In the genomic region with DNA sequence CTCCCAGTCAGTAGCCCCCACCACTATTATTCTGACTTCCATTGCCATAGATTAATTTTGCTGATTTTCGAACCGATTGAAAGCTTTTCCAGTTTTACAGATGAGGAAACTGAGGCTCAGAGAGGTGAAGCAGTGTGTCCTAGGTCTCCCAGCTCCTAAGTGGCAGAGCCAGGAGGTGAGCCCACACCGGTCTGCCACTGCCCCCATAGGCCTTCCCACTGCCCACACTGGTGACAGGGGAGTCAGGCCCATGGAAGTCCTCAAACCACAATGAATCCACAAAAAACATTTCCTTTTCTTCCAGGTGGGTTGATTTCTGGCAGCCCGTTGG, we compare ENCODE assay signal across 10 cellular contexts. TPM values are rescaled to one million over a fixed set of nuclear protein-coding genes. Genes with fewer than 3 reads are reported as not detected.
DNase-seq lines count a peak whose midpoint lies in the region; ATAC-seq and TF ChIP-seq lines count a peak whose summit lies in the region.
"Had no signal": no experiment of that assay in that cellular context is flagged by ENCODE, and none has a peak within 500 bp of the region (broad histone marks: within the 10 kb centered on the region; RNA-seq: fewer than 3 reads in every experiment).

No MANE protein-coding gene starts in this region.

- H3K9me3 ChIP-seq in PC-3 (ENCODE audit: low read length) (no peaks in the 10 kb centered on the region), testis (no peaks in the 10 kb centered on the region), Karpas-422 (ENCODE audit: low read length) (no peaks in the 10 kb centered on the region)
- H3K9me3 ChIP-seq: neutrophil had no signal

- intact Hi-C loops in PC-3 (cut with micrococcal nuclease) = loop anchor here (2.0 kb wide), 2 partner anchors 35 to 137 kb away; no protein-coding TSS in a partner anchor
- intact Hi-C loops in testis (cut with DNase I; ENCODE audit: low total_unique reads) = loop anchor here (5.0 kb wide), 2 partner anchors 37 to 137 kb away; no protein-coding TSS in a partner anchor
- intact Hi-C loops in activated T-helper 1 cell treated with anti-CD3 and anti-CD28 coated beads, Interleukin-12 subunit alpha, Interleukin-12 subunit beta, Interleukin-2, Interleukin-4 antibody, amounts not matched to agents 30 ng/mL and 10 ng/mL and 1 ng/mL, durations not matched to agents 14 hours and 24 hours and 36 hours (cut with micrococcal nuclease) = no loop called here

- no peak for TF ChIP-seq CTCF in PC-3 (conservative IDR thresholded peaks at IDR 0.05; ENCODE audit: low read depth, low read length)
- no peak for TF ChIP-seq CTCF in coronary artery (IDR thresholded peaks at IDR 0.05)
- no peak for TF ChIP-seq CTCF in mesothelial cell of epicardium (IDR thresholded peaks at IDR 0.05; ENCODE audit: unreplicated experiment)
- TF ChIP-seq CTCF in testis (IDR thresholded peaks at IDR 0.05) = peak in 1 of 3 experiments; percentile 4
- TF ChIP-seq CTCF in WTC11 (IDR thresholded peaks at IDR 0.05) = no peak

- TF ChIP-seq POLR2A in testis (IDR thresholded peaks at IDR 0.05) = no peak

- no peak overlapping the region for H3K4me3 ChIP-seq in PC-3 (ENCODE audit: low read length)
- no peak overlapping the region for H3K4me3 ChIP-seq in coronary artery
- no peak overlapping the region for H3K4me3 ChIP-seq in testis
- H3K4me3 ChIP-seq in Karpas-422 (ENCODE audit: low read length) = no peak overlapping the region

- BruUV-seq in PC-3 (replicated peaks; lab: Mats Ljungman, UMichigan) = no TSS peak

- CTCF ChIA-PET in PC-3 (lab: Charles Lee) (no interaction called here), WTC11 (lab: Charles Lee) (interaction anchor here (1.1 to 3.1 kb wide), 4 partner anchors 28 to 197 kb away, joined by 3 to 22 read pairs (median 10); no protein-coding TSS in a partner anchor)

- DNase-seq in PC-3 = no peak
- DNase-seq in coronary artery (ENCODE audit: low spot score) = no peak
- DNase-seq in mesothelial cell of epicardium (ENCODE audit: low spot score in 2 of 2, unreplicated experiment in 2 of 2) = no peak
- no peak for DNase-seq in testis
- DNase-seq in WTC11 (ENCODE audit: low spot score) = no peak
- DNase-seq in Karpas-422 = no peak
- no peak for DNase-seq in NOMO-1 (lab: John Stamatoyannopoulos, UW; ENCODE audit: unreplicated experiment in 2 of 2)
- DNase-seq in activated T-helper 1 cell treated with anti-CD3 and anti-CD28 coated beads, Interleukin-12 subunit alpha, Interleukin-12 subunit beta, Interleukin-2, Interleukin-4 antibody, amounts not matched to agents 30 ng/mL and 10 ng/mL and 1 ng/mL, durations not matched to agents 14 hours and 24 hours and 36 hours (ENCODE audit: low spot score) = no peak
- DNase-seq: T-helper 1 cell had no signal

- H3K36me3 ChIP-seq in PC-3 (ENCODE audit: low read depth, low read length) (no peaks in the 10 kb centered on the region), testis (ENCODE audit: low read depth, missing control alignments) (no peaks in the 10 kb centered on the region), Karpas-422 (ENCODE audit: insufficient read depth, low read length) (no peaks in the 10 kb centered on the region)

- H3K36me3 Mint-ChIP-seq in mesothelial cell of epicardium (peaks cover 8% of the 10 kb centered on the region), WTC11 (peaks cover 15% of the 10 kb centered on the region)
- H3K36me3 Mint-ChIP-seq in activated T-helper 1 cell treated with anti-CD3 and anti-CD28 coated beads, Interleukin-12 subunit alpha, Interleukin-12 subunit beta, Interleukin-2, Interleukin-4 antibody, amounts not matched to agents 30 ng/mL and 10 ng/mL and 1 ng/mL, durations not matched to agents 14 hours and 24 hours and 36 hours (ENCODE audit: low read depth) = no peaks in the 10 kb centered on the region

- POLR2A ChIA-PET in PC-3 (lab: Charles Lee; ENCODE audit: unreplicated experiment) = interaction anchor here (0.6 to 1.3 kb wide), 3 partner anchors 45 to 133 kb away, joined by 4 read pairs; partner anchors contain the start of gene RPL26L1
- POLR2A ChIA-PET in WTC11 (lab: Charles Lee) = interaction anchor here (0.5 kb wide), 1 partner anchor 13 kb away, joined by 3 read pairs; no protein-coding TSS in a partner anchor

- peak overlapping the region; percentile 81 for H3K9ac ChIP-seq in PC-3 (ENCODE audit: low read length)
- H3K9ac ChIP-seq in Karpas-422 (ENCODE audit: low read length) = no peak overlapping the region

- H3K4me3 Mint-ChIP-seq in mesothelial cell of epicardium = no peak overlapping the region
- H3K4me3 Mint-ChIP-seq in WTC11 = no peak overlapping the region
- no peak overlapping the region for H3K4me3 Mint-ChIP-seq in activated T-helper 1 cell treated with anti-CD3 and anti-CD28 coated beads, Interleukin-12 subunit alpha, Interleukin-12 subunit beta, Interleukin-2, Interleukin-4 antibody, amounts not matched to agents 30 ng/mL and 10 ng/mL and 1 ng/mL, durations not matched to agents 14 hours and 24 hours and 36 hours

- H3K27ac ChIP-seq in PC-3 (ENCODE audit: low read length) (peak overlapping the region; percentile 96), coronary artery (peak overlapping the region; percentile 94 to 95), testis (peak overlapping the region; percentile 91 to 92), Karpas-422 (ENCODE audit: low read length) (no peak overlapping the region)
- H3K27ac ChIP-seq: neutrophil had no signal

- no peaks in the 10 kb centered on the region for H3K79me2 ChIP-seq in PC-3 (ENCODE audit: low read length)
- H3K79me2 ChIP-seq in Karpas-422 (ENCODE audit: low read length) = no peaks in the 10 kb centered on the region

- H3K27ac Mint-ChIP-seq in mesothelial cell of epicardium (peak overlapping the region; percentile 98), WTC11 (no peak overlapping the region)
- H3K27ac Mint-ChIP-seq in activated T-helper 1 cell treated with anti-CD3 and anti-CD28 coated beads, Interleukin-12 subunit alpha, Interleukin-12 subunit beta, Interleukin-2, Interleukin-4 antibody, amounts not matched to agents 30 ng/mL and 10 ng/mL and 1 ng/mL, durations not matched to agents 14 hours and 24 hours and 36 hours = no peak overlapping the region

- WGBS in testis, 2 donors = 72 to 76% methylated on average over 4 of the region's 4 CpGs

- no peaks in the 10 kb centered on the region for H3K9me3 Mint-ChIP-seq in mesothelial cell of epicardium
- H3K9me3 Mint-ChIP-seq in WTC11 = no peaks in the 10 kb centered on the region
- H3K9me3 Mint-ChIP-seq in activated T-helper 1 cell treated with anti-CD3 and anti-CD28 coated beads, Interleukin-12 subunit alpha, Interleukin-12 subunit beta, Interleukin-2, Interleukin-4 antibody, amounts not matched to agents 30 ng/mL and 10 ng/mL and 1 ng/mL, durations not matched to agents 14 hours and 24 hours and 36 hours = no peaks in the 10 kb centered on the region

- H2AFZ ChIP-seq in PC-3 (ENCODE audit: low read length) = no peak overlapping the region
- H2AFZ ChIP-seq in Karpas-422 (ENCODE audit: low read length) = no peak overlapping the region

- H3K27me3 Mint-ChIP-seq in mesothelial cell of epicardium (ENCODE audit: low read depth) (no peaks in the 10 kb centered on the region), WTC11 (ENCODE audit: low read depth) (no peaks in the 10 kb centered on the region)
- H3K27me3 Mint-ChIP-seq in activated T-helper 1 cell treated with anti-CD3 and anti-CD28 coated beads, Interleukin-12 subunit alpha, Interleukin-12 subunit beta, Interleukin-2, Interleukin-4 antibody, amounts not matched to agents 30 ng/mL and 10 ng/mL and 1 ng/mL, durations not matched to agents 14 hours and 24 hours and 36 hours (ENCODE audit: insufficient read depth) = no peaks in the 10 kb centered on the region

- peak overlapping the region; percentile 52 for H3K4me2 ChIP-seq in PC-3 (ENCODE audit: low read length)
- no peak overlapping the region for H3K4me2 ChIP-seq in Karpas-422 (ENCODE audit: low read depth, low read length, poor library complexity, severe bottlenecking)

- H3K27me3 ChIP-seq in PC-3 (ENCODE audit: low read length) = no peaks in the 10 kb centered on the region
- H3K27me3 ChIP-seq in testis = no peaks in the 10 kb centered on the region
- H3K27me3 ChIP-seq in Karpas-422 (ENCODE audit: low read length) = no peaks in the 10 kb centered on the region
- H3K27me3 ChIP-seq: neutrophil had no signal

- no peak; the same call in 1 of the 2 replicates for ATAC-seq in PC-3
- ATAC-seq in WTC11 = no peak

- H3K4me1 ChIP-seq in PC-3 (ENCODE audit: insufficient read depth, low read length) (peaks cover 48% of the 10 kb centered on the region), testis (peaks cover 51% of the 10 kb centered on the region), Karpas-422 (ENCODE audit: low read length) (no peaks in the 10 kb centered on the region)

- H3K9me2 ChIP-seq in PC-3 (replicated peaks; ENCODE audit: low read length) (no peaks in the 10 kb centered on the region), Karpas-422 (replicated peaks; ENCODE audit: insufficient read depth, low read length) (no peaks in the 10 kb centered on the region)

- peaks cover 10% of the 10 kb centered on the region for H3F3A ChIP-seq in PC-3 (ENCODE audit: low read length, unreplicated experiment)

- H3K4me1 Mint-ChIP-seq in mesothelial cell of epicardium (peaks cover 78% of the 10 kb centered on the region), WTC11 (peaks cover 18% of the 10 kb centered on the region)
- H3K4me1 Mint-ChIP-seq in activated T-helper 1 cell treated with anti-CD3 and anti-CD28 coated beads, Interleukin-12 subunit alpha, Interleukin-12 subunit beta, Interleukin-2, Interleukin-4 antibody, amounts not matched to agents 30 ng/mL and 10 ng/mL and 1 ng/mL, durations not matched to agents 14 hours and 24 hours and 36 hours (ENCODE audit: low read depth) = no peaks in the 10 kb centered on the region

- H4K20me1 ChIP-seq in PC-3 (ENCODE audit: low read length) (no peaks in the 10 kb centered on the region), Karpas-422 (ENCODE audit: insufficient read depth, low read depth, low read length) (no peaks in the 10 kb centered on the region)

TF ChIP-seq in WTC11, 78 proteins besides CTCF, POLR2A, EP300 and RAD21 (continues in another document):
- TF ChIP-seq, protein P1, sequence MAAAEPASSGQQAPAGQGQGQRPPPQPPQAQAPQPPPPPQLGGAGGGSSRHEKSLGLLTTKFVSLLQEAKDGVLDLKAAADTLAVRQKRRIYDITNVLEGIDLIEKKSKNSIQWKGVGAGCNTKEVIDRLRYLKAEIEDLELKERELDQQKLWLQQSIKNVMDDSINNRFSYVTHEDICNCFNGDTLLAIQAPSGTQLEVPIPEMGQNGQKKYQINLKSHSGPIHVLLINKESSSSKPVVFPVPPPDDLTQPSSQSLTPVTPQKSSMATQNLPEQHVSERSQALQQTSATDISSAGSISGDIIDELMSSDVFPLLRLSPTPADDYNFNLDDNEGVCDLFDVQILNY (CRISPR knock-in tag; IDR thresholded peaks at IDR 0.05) = no peak

RNA-seq across cellular contexts. Expression of gene RPL26L1, which starts 54.9 kb away (rescaled TPM):
- total RNA-seq in PC-3 (2014; rRNA removed) (73.9 and 93.1 TPM in 2 replicates), mesothelial cell of epicardium (43.0 to 43.9 TPM (median 43.9 TPM) in 3 replicates), testis (10 to 100 TPM; 63.0 to 67.3 TPM), WTC11 (2021) (46.2 to 52.2 TPM (median 51.9 TPM) in 3 replicates)
- 164 TPM for polyA plus RNA-seq in testis (ENCODE audit: insufficient read depth, low read depth, low replicate concordance)
- 17.0 and 18.5 TPM in 2 replicates for total RNA-seq in Karpas-422 (2014; rRNA removed; shearing (Covaris generic); ENCODE audit: low replicate concordance)
- 69.0 and 70.9 TPM in 2 replicates for total RNA-seq in activated T-helper 1 cell treated with anti-CD3 and anti-CD28 coated beads, Interleukin-12 subunit alpha, Interleukin-12 subunit beta, Interleukin-2, Interleukin-4 antibody, amounts not matched to agents 30 ng/mL and 10 ng/mL and 1 ng/mL, durations not matched to agents 14 hours and 24 hours and 36 hours
